In genomic region chr18:36744261-36744876, GRCh38 we compare ENCODE assay signal across 20 cellular contexts.
DNase-seq lines count a peak whose midpoint lies in the region; ATAC-seq and TF ChIP-seq lines count a peak whose summit lies in the region.
"Had no signal": no experiment of that assay in that cellular context is flagged by ENCODE, and none has a peak within 500 bp of the region (broad histone marks: within the 10 kb centered on the region; RNA-seq: fewer than 3 reads in every experiment).

No MANE protein-coding gene starts in this region.

- H3K9me3 Mint-ChIP-seq in MCF 10A (ENCODE audit: unreplicated experiment) (no peaks in the 10 kb centered on the region), nephron progenitor cell (no peaks in the 10 kb centered on the region)
- H3K9me3 Mint-ChIP-seq: activated CD4-positive, alpha-beta memory T cell treated with anti-CD3 and anti-CD28 coated beads, Interleukin-2, amount 10 ng/mL, durations not matched to agents 7 days and 5 days had no signal

- intact Hi-C loops in MCF 10A (cut with micrococcal nuclease) (no loop called here), psoas muscle (cut with DNase I) (no loop called here)

- no peak overlapping the region for H3K4me3 Mint-ChIP-seq in MCF 10A (ENCODE audit: unreplicated experiment)
- H3K4me3 Mint-ChIP-seq in nephron progenitor cell: no peak overlapping the region
- H3K4me3 Mint-ChIP-seq: activated CD4-positive, alpha-beta memory T cell treated with anti-CD3 and anti-CD28 coated beads, Interleukin-2, amount 10 ng/mL, durations not matched to agents 7 days and 5 days; CD14-positive monocyte had no signal

- H4K20me1 ChIP-seq in Loucy (ENCODE audit: insufficient read depth, low read length, poor library complexity, severe bottlenecking): no peaks in the 10 kb centered on the region

- CTCF ChIA-PET in MCF 10A (lab: Yijun Ruan, JAX): interaction anchor here (0.9 to 2.5 kb wide), 4 partner anchors 13 to 58 kb away, joined by 3 to 26 read pairs (median 3); no protein-coding TSS in a partner anchor

- H3K27me3 Mint-ChIP-seq in MCF 10A (ENCODE audit: insufficient read depth, unreplicated experiment) (no peaks in the 10 kb centered on the region), nephron progenitor cell (ENCODE audit: low read depth, poor library complexity) (peaks cover 3% of the 10 kb centered on the region)

- H3K27ac ChIP-seq in psoas muscle: no peak overlapping the region

- H3K4me1 Mint-ChIP-seq in MCF 10A (ENCODE audit: insufficient read depth, unreplicated experiment): peaks cover 10% of the 10 kb centered on the region
- no peaks in the 10 kb centered on the region for H3K4me1 Mint-ChIP-seq in nephron progenitor cell
- H3K4me1 Mint-ChIP-seq: activated CD4-positive, alpha-beta memory T cell treated with anti-CD3 and anti-CD28 coated beads, Interleukin-2, amount 10 ng/mL, durations not matched to agents 7 days and 5 days; CD14-positive monocyte had no signal

- TF ChIP-seq CTCF in Loucy (conservative IDR thresholded peaks at IDR 0.05; ENCODE audit: low read length) (no peak), MCF 10A (IDR thresholded peaks at IDR 0.05; ENCODE audit: unreplicated experiment) (no peak), nephron progenitor cell (IDR thresholded peaks at IDR 0.05) (no peak), psoas muscle (IDR thresholded peaks at IDR 0.05) (no peak)

- H3K4me2 ChIP-seq in Loucy (ENCODE audit: low read depth, low read length, poor library complexity, severe bottlenecking): no peak overlapping the region

- POLR2A ChIA-PET in MCF 10A (lab: Yijun Ruan, JAX): interaction anchor here (0.7 to 1.1 kb wide), 2 partner anchors 22 to 32 kb away, joined by 3 to 5 read pairs; no protein-coding TSS in a partner anchor

- WGBS in psoas muscle, 3 donors: 83 to 95% (median 87%) methylated on average over 6 of the region's 6 CpGs

- ATAC-seq in psoas muscle: no peak
- ATAC-seq in GM18517 (IDR thresholded peaks at IDR 0.05; ENCODE audit: unreplicated experiment): no peak

- H3K4me1 ChIP-seq in Loucy (ENCODE audit: insufficient read depth, low read length, poor library complexity, severe bottlenecking) (peaks cover 13% of the 10 kb centered on the region), psoas muscle (no peaks in the 10 kb centered on the region)
- H3K4me1 ChIP-seq: esophagus muscularis mucosa had no signal

- no TSS peak for BruUV-seq in MCF 10A (replicated peaks; lab: Mats Ljungman, UMichigan)

- H3K9me2 ChIP-seq in Loucy (replicated peaks; ENCODE audit: low read depth, low read length): no peaks in the 10 kb centered on the region

- H3K36me3 Mint-ChIP-seq in MCF 10A (ENCODE audit: insufficient read depth, unreplicated experiment): no peaks in the 10 kb centered on the region
- peaks cover 45% of the 10 kb centered on the region for H3K36me3 Mint-ChIP-seq in nephron progenitor cell (ENCODE audit: low read depth)
- H3K36me3 Mint-ChIP-seq: CD14-positive monocyte had no signal

- H3K9me3 ChIP-seq in Loucy (ENCODE audit: insufficient read depth, low read depth, low read length) (no peaks in the 10 kb centered on the region), psoas muscle (no peaks in the 10 kb centered on the region)
- H3K9me3 ChIP-seq: esophagus muscularis mucosa had no signal

- H3K36me3 ChIP-seq in Loucy (ENCODE audit: insufficient read depth, low read length): no peaks in the 10 kb centered on the region
- peaks cover 0 to 44% of the 10 kb centered on the region in 2 donors for H3K36me3 ChIP-seq in psoas muscle (ENCODE audit: insufficient read depth in 1 of 2, low read depth in 1 of 2)

- H3K4me3 ChIP-seq in Loucy (ENCODE audit: low read length, poor library complexity, severe bottlenecking) (no peak overlapping the region), psoas muscle (no peak overlapping the region)
- H3K4me3 ChIP-seq: esophagus muscularis mucosa, lung had no signal

- no peaks in the 10 kb centered on the region for H3K79me2 ChIP-seq in Loucy (ENCODE audit: insufficient read depth, low read length)

- no peak overlapping the region for H3K9ac ChIP-seq in Loucy (ENCODE audit: low read depth, low read length, poor library complexity, severe bottlenecking)

- 0 out of 2 replicates have a peak overlapping the region, but pooled peaks have one; percentile 14 for H2AFZ ChIP-seq in Loucy (ENCODE audit: low read length)

- H3K27ac Mint-ChIP-seq in MCF 10A (ENCODE audit: low read depth, unreplicated experiment) (peak overlapping the region; percentile 47), nephron progenitor cell (peak overlapping the region; percentile 5)
- H3K27ac Mint-ChIP-seq: activated CD4-positive, alpha-beta memory T cell treated with anti-CD3 and anti-CD28 coated beads, Interleukin-2, amount 10 ng/mL, durations not matched to agents 7 days and 5 days; CD14-positive monocyte had no signal

- no peaks in the 10 kb centered on the region for H3F3A ChIP-seq in Loucy (ENCODE audit: low read depth)

- no peaks in the 10 kb centered on the region for H3K27me3 ChIP-seq in Loucy (ENCODE audit: insufficient read depth, low read length, poor library complexity, severe bottlenecking)
- no peaks in the 10 kb centered on the region for H3K27me3 ChIP-seq in psoas muscle (ENCODE audit: insufficient read depth in 3 of 3, low read length in 2 of 3)
- H3K27me3 ChIP-seq: esophagus muscularis mucosa had no signal

- DNase-seq in AG08396 (ENCODE audit: low spot score) (peak; percentile 57), MCF 10A (ENCODE audit: unreplicated experiment) (no peak), nephron progenitor cell (no peak), psoas muscle (no peak), DMS114 treated with DMSO at 0.1 percent for 48 hours (lab: John Stamatoyannopoulos, UW; ENCODE audit: unreplicated experiment) (no peak)
- no peak for DNase-seq in activated CD8-positive, alpha-beta memory T cell treated with anti-CD3 and anti-CD28 coated beads, Interleukin-2, amount 50 U/mL, for 4 hours
- DNase-seq: activated CD4-positive, alpha-beta memory T cell treated with anti-CD3 and anti-CD28 coated beads, Interleukin-2, amount 10 ng/mL, durations not matched to agents 7 days and 5 days; activated CD4-positive, CD25-positive, alpha-beta regulatory T cell; activated gamma-delta T cell; activated T-cell treated with anti-CD3 and anti-CD28 coated beads for 4 hours; effector CD4-positive, alpha-beta T cell; NCI-H1694 treated with DMSO at 0.1 percent for 48 hours; NCI-H2171 treated with DMSO at 0.1 percent for 48 hours; retina; T-helper 9 cell had no signal
